In genomic region chr1:27005166-27005530, GRCh38 we compare ENCODE assay signal across 1 cellular context.
TF ChIP-seq lines count a peak whose summit lies in the region.

No MANE protein-coding gene starts in this region.

TF ChIP-seq in HCT116, 20 proteins besides CTCF, POLR2A, EP300 and RAD21 (continued from another document):
- TF ChIP-seq REST (IDR thresholded peaks at IDR 0.05; ENCODE audit: low read depth) (no peak), SP1 (IDR thresholded peaks at IDR 0.05; ENCODE audit: low read depth) (no peak)
